9 cellular contexts compared by ENCODE assay signal in the genomic region with DNA sequence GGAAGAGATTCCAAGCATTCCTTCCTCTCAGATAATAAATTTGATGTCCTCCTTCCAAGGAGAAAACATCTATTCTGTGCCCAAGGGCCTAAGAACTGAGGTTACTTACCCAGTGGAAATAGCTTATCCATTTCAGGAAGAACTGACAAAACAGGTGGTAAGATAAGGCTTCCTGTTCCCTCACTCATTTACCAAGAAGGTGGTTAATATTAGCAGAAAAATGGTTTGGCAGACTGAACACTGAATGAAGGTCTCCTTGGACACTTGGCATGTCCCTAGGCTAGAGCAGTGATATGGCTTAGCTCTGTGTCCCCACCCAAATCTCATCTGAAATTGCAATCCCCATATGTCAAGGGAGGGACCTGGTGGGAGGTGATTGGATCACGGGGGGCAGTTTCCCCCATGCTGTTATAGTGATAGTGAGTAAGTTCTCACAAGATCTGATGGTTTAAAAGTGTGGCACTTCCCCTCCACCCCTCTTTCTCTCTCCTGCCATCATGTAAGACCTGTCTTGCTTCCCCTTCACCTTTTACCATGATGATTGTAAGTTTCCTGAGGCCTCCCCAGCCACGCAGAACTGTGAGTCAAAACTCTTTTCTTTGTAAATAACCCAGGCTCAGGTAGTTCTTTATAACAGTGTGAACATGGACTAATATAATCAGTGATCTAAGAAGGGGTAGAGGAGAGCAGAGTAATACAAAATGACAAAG.
DNase-seq lines count a peak whose midpoint lies in the region; ATAC-seq lines count a peak whose summit lies in the region.
"Had no signal": no experiment of that assay in that cellular context is flagged by ENCODE, and none has a peak within 500 bp of the region (broad histone marks: within the 10 kb centered on the region; RNA-seq: fewer than 3 reads in every experiment).

No MANE protein-coding gene starts in this region.

- ATAC-seq in GM18868 (IDR thresholded peaks at IDR 0.05; ENCODE audit: unreplicated experiment) (peak; percentile 20), GM21447 (IDR thresholded peaks at IDR 0.05; ENCODE audit: unreplicated experiment) (peak; percentile 57), HG03135 (IDR thresholded peaks at IDR 0.05; ENCODE audit: unreplicated experiment) (peak; percentile 47)

- DNase-seq in dermis blood vessel endothelial cell (peak; percentile 10), inferior parietal cortex (ENCODE audit: extremely low spot score) (no peak), NCI-H2107 treated with DMSO at 0.1 percent for 48 hours (lab: John Stamatoyannopoulos, UW; ENCODE audit: unreplicated experiment) (no peak), hippocampal formation (lab: John Stamatoyannopoulos, UW) (no peak)
- DNase-seq in stimulated activated CD4-positive, alpha-beta T cell treated with anti-CD3 and anti-CD28 coated beads, Interleukin-1b, Interleukin-23, amount 100 ng/mL, for 48 hours: no peak
- DNase-seq: SIG-M5 had no signal
